ENCODE assay signal across 8 cellular contexts in genomic region chr1:172443666-172444453, GRCh38. TPM values are rescaled to one million over a fixed set of nuclear protein-coding genes. Genes with fewer than 3 reads are reported as not detected.
DNase-seq lines count a peak whose midpoint lies in the region; ATAC-seq and TF ChIP-seq lines count a peak whose summit lies in the region.

PIGC (minus strand) TSS chr1:172444069; CDS start chr1:172442622, 1,447 bp downstream.

- H3K4me2 ChIP-seq in SK-N-SH = peak within 1 kb of the TSS; percentile 77
- H3K4me2 ChIP-seq in osteoblast (ENCODE audit: insufficient read depth, low read length) = peak within 1 kb of the TSS; percentile 86

- no peaks in the 10 kb centered on the region for H3K36me3 Mint-ChIP-seq in glutamatergic neuron (ENCODE audit: unreplicated experiment)

- H3F3A ChIP-seq in SK-N-SH (replicated peaks; ENCODE audit: insufficient read depth) = no peaks in the 10 kb centered on the region

- H2AFZ ChIP-seq in SK-N-SH (ENCODE audit: low read depth) (peak within 1 kb of the TSS; percentile 91), osteoblast (ENCODE audit: low read length) (peak within 1 kb of the TSS; percentile 94)

- peaks cover 11 to 16% of the 10 kb centered on the region in 2 experiments for H3K36me3 ChIP-seq in SK-N-SH (replicated peaks in 1 of 2; ENCODE audit: control insufficient read depth in 1 of 2, insufficient read depth in 2 of 2, low read length in 1 of 2)
- H3K36me3 ChIP-seq in osteoblast (ENCODE audit: insufficient read depth, low read length) = peaks cover 8% of the 10 kb centered on the region
- H3K36me3 ChIP-seq in thoracic aorta = peaks cover 5% of the 10 kb centered on the region

- H3K4me1 ChIP-seq in SK-N-SH (ENCODE audit: control insufficient read depth in 1 of 2, insufficient read depth in 2 of 2, low read depth in 1 of 2, low read length in 1 of 2) = peaks cover 0 to 12% of the 10 kb centered on the region in 2 experiments; a peak in 3 of 4 replicates
- peaks cover 5% of the 10 kb centered on the region for H3K4me1 ChIP-seq in osteoblast (ENCODE audit: insufficient read depth, low read length)
- H3K4me1 ChIP-seq in thoracic aorta (ENCODE audit: control insufficient read depth in 1 of 2, low read depth in 2 of 2) = peaks cover 7 to 22% of the 10 kb centered on the region in 2 donors

- H3K9me2 ChIP-seq in SK-N-SH = no peaks in the 10 kb centered on the region

- H3K4me3 Mint-ChIP-seq in glutamatergic neuron (ENCODE audit: unreplicated experiment) = peak within 1 kb of the TSS; percentile 89

- POLR2A ChIA-PET in GM10248 (lab: Yijun Ruan, JAX) = no interaction called here
- POLR2A ChIA-PET in SK-N-SH (lab: Yijun Ruan, JAX) = no interaction called here

- 10% methylated on average over 34 of the region's 43 CpGs for WGBS in SK-N-SH (ENCODE audit: low lambda C conversion rate)

- H3K27me3 ChIP-seq in SK-N-SH (ENCODE audit: insufficient read depth) = no peaks in the 10 kb centered on the region
- no peaks in the 10 kb centered on the region for H3K27me3 ChIP-seq in osteoblast (ENCODE audit: insufficient read depth, low read length)
- H3K27me3 ChIP-seq in thoracic aorta (replicated peaks; ENCODE audit: insufficient read depth) = no peaks in the 10 kb centered on the region

- DNase-seq in GM10248 (ENCODE audit: extremely low spot score) (peak; percentile 93), NCI-H1048 (lab: John Stamatoyannopoulos, UW) (peak; percentile 96), SK-N-SH (peak; percentile 92), glutamatergic neuron (peak; percentile 95), osteoblast (ENCODE audit: insufficient read length, low spot score, missing footprints) (peak; percentile 95), thoracic aorta (ENCODE audit: low spot score) (peak; percentile 60)
- peak; percentile 93 for DNase-seq in activated naive CD4-positive, alpha-beta T cell treated with anti-CD3 and anti-CD28 coated beads, Interleukin-2, amount 50 U/mL, for 16 hours

- no peaks in the 10 kb centered on the region for H3K27me3 Mint-ChIP-seq in glutamatergic neuron (ENCODE audit: unreplicated experiment)

- no peaks in the 10 kb centered on the region for H4K20me1 ChIP-seq in SK-N-SH (ENCODE audit: insufficient read depth)
- no peaks in the 10 kb centered on the region for H4K20me1 ChIP-seq in osteoblast (ENCODE audit: insufficient read depth, low read length)

- H3K4me1 Mint-ChIP-seq in glutamatergic neuron (ENCODE audit: low read depth, unreplicated experiment) = no peaks in the 10 kb centered on the region

- ATAC-seq in HG02571 (IDR thresholded peaks at IDR 0.05; ENCODE audit: unreplicated experiment) = peak; percentile 99
- ATAC-seq in thoracic aorta (ENCODE audit: insufficient number of reproducible peaks, low FRiP score, low read depth) = peak; percentile 92

- no peaks in the 10 kb centered on the region for H3K9me3 Mint-ChIP-seq in glutamatergic neuron (ENCODE audit: unreplicated experiment)

- peak within 1 kb of the TSS; percentile 96 for H3K9ac ChIP-seq in SK-N-SH

- H3K4me3 ChIP-seq in SK-N-SH (ENCODE audit: low read depth in 2 of 2, low read length in 1 of 2) (peak within 1 kb of the TSS; percentile 89 to 99), osteoblast (ENCODE audit: insufficient read depth, low read length) (peak within 1 kb of the TSS; percentile 87), thoracic aorta (peak within 1 kb of the TSS; percentile 95)

- H3K9me3 ChIP-seq in SK-N-SH (no peaks in the 10 kb centered on the region), osteoblast (ENCODE audit: low read depth, low read length) (no peaks in the 10 kb centered on the region), thoracic aorta (no peaks in the 10 kb centered on the region)

- no peak; a peak in 1 of 4 replicates for TF ChIP-seq EP300 in SK-N-SH (IDR thresholded peaks at IDR 0.05; ENCODE audit: borderline replicate concordance in 1 of 2, low read depth in 1 of 2, low read length in 1 of 2)

- TF ChIP-seq CTCF in GM10248 (IDR thresholded peaks at IDR 0.05; ENCODE audit: control extremely low read depth, extremely low read depth, low read depth, missing control alignments) (peak; percentile 93), SK-N-SH (IDR thresholded peaks at IDR 0.05) (peak; percentile 86), glutamatergic neuron (IDR thresholded peaks at IDR 0.05; ENCODE audit: partially characterized antibody, unreplicated experiment) (peak; percentile 86), osteoblast (IDR thresholded peaks at IDR 0.05; ENCODE audit: extremely low read depth, low read depth, low read length) (peak; percentile 93), thoracic aorta (IDR thresholded peaks at IDR 0.05) (peak; percentile 83)

- CTCF ChIA-PET in GM10248 (lab: Yijun Ruan, JAX) (interaction anchor here (0.6 to 2.8 kb wide), 25 partner anchors 7 to 799 kb away, joined by 3 to 25 read pairs (median 3); no protein-coding TSS in a partner anchor), SK-N-SH (lab: Yijun Ruan, JAX) (interaction anchor here (0.6 to 2.9 kb wide), 30 partner anchors 8 to 642 kb away, joined by 3 to 21 read pairs (median 4); no protein-coding TSS in a partner anchor)

- TF ChIP-seq RAD21 in SK-N-SH (IDR thresholded peaks at IDR 0.05; ENCODE audit: low read length) = peak; percentile 72

- H3K27ac ChIP-seq in SK-N-SH (ENCODE audit: low read depth in 2 of 2, low read length in 1 of 2) (peak within 1 kb of the TSS; percentile 45 to 73; a peak in 3 of 4 replicates), osteoblast (ENCODE audit: low read depth, low read length) (peak within 1 kb of the TSS; percentile 69), thoracic aorta (peak within 1 kb of the TSS; percentile 59 to 73)

- H3K27ac Mint-ChIP-seq in glutamatergic neuron (ENCODE audit: unreplicated experiment) = peak within 1 kb of the TSS; percentile 56

- peaks cover 31% of the 10 kb centered on the region for H3K79me2 ChIP-seq in SK-N-SH (ENCODE audit: insufficient read depth)
- peaks cover 42% of the 10 kb centered on the region for H3K79me2 ChIP-seq in osteoblast (ENCODE audit: insufficient read depth, low read length)

TF ChIP-seq in SK-N-SH, 30 proteins besides CTCF, POLR2A, EP300 and RAD21 (continues in another document):
- peak; percentile 80 for TF ChIP-seq MAX (IDR thresholded peaks at IDR 0.05; ENCODE audit: low read depth)
- peak; percentile 18; the same call in 1 of the 2 replicates for TF ChIP-seq GATA2 (CRISPR knock-in tag; IDR thresholded peaks at IDR 0.05)
- TF ChIP-seq SMC3 (IDR thresholded peaks at IDR 0.05; ENCODE audit: low read depth, low read length) = peak; percentile 77
- TF ChIP-seq FOXJ3 (CRISPR knock-in tag; IDR thresholded peaks at IDR 0.05) = no peak
- peak; percentile 24; the same call in 1 of the 2 replicates for TF ChIP-seq MXI1 (IDR thresholded peaks at IDR 0.05; ENCODE audit: low read depth, low read length)
- no peak; the same call in 1 of the 2 replicates for TF ChIP-seq FOXM1 (IDR thresholded peaks at IDR 0.05; ENCODE audit: low read depth)
- TF ChIP-seq NFIC (IDR thresholded peaks at IDR 0.05; ENCODE audit: borderline replicate concordance) = peak; percentile 16; the same call in 1 of the 2 replicates
- TF ChIP-seq TEAD4 (IDR thresholded peaks at IDR 0.05; ENCODE audit: borderline replicate concordance, insufficient read depth) = no peak
- TF ChIP-seq ZBTB33 (IDR thresholded peaks at IDR 0.05; ENCODE audit: borderline replicate concordance, low read depth) = no peak
- TF ChIP-seq CHD2 (IDR thresholded peaks at IDR 0.05; ENCODE audit: low read length, partially characterized antibody) = peak; percentile 53
- 0 out of 2 replicates have a peak, but pooled peaks have one; percentile 31 for TF ChIP-seq RCOR1 (IDR thresholded peaks at IDR 0.05; ENCODE audit: low read length)
- no peak for TF ChIP-seq MEF2A (IDR thresholded peaks at IDR 0.05; ENCODE audit: borderline replicate concordance, low read depth)
- peak; percentile 97 for TF ChIP-seq ELF1 (IDR thresholded peaks at IDR 0.05)
- peak; percentile 90; the same call in 1 of the 2 replicates for TF ChIP-seq TAF1 (IDR thresholded peaks at IDR 0.05; ENCODE audit: borderline replicate concordance, low read depth, low read length)

RNA-seq across cellular contexts. Expression of gene PIGC, which starts in this region (rescaled TPM):
- polyA plus RNA-seq in SK-N-SH (2012; rRNA removed) = 20.6 and 31.4 TPM in 2 replicates
- polyA plus RNA-seq in SK-N-SH (2012; cell fraction: cytosol; rRNA removed) = 26.9 and 28.5 TPM in 2 replicates
- 10.9 and 20.1 TPM in 2 replicates for polyA plus RNA-seq in SK-N-SH (2012; cell fraction: nucleus; rRNA removed)
- total RNA-seq in glutamatergic neuron (ENCODE audit: unreplicated experiment) (27.7 TPM), osteoblast (19.7 and 22.4 TPM in 2 replicates), thoracic aorta (10 to 100 TPM; 14.3 to 20.2 TPM)

Comparison
In these comparisons a context has a peak if more than half of its experiments do, and no peak if none do; other contexts are left out.
1. Peak in every context shown above with its lines: DNase-seq, ATAC-seq, H3K4me3 ChIP-seq and H3K27ac ChIP-seq.